Comparison of ENCODE assay signal across 1 cellular context in genomic region chr16:21526923-21527807, GRCh38.
TF ChIP-seq lines count a peak whose summit lies in the region.

No MANE protein-coding gene starts in this region.

TF ChIP-seq in GM23338, 12 proteins besides CTCF, POLR2A, EP300 and RAD21 (continued from another document):
- TF ChIP-seq ZNF462 (CRISPR knock-in tag; IDR thresholded peaks at IDR 0.05) (no peak), JUNB (IDR thresholded peaks at IDR 0.05; ENCODE audit: unreplicated experiment) (no peak), ZNF331 (CRISPR knock-in tag; IDR thresholded peaks at IDR 0.05; ENCODE audit: low read depth) (no peak), STAT1 (IDR thresholded peaks at IDR 0.05; ENCODE audit: unreplicated experiment) (no peak), ZNF114 (CRISPR knock-in tag; IDR thresholded peaks at IDR 0.05) (no peak)
- TF ChIP-seq, protein P1, sequence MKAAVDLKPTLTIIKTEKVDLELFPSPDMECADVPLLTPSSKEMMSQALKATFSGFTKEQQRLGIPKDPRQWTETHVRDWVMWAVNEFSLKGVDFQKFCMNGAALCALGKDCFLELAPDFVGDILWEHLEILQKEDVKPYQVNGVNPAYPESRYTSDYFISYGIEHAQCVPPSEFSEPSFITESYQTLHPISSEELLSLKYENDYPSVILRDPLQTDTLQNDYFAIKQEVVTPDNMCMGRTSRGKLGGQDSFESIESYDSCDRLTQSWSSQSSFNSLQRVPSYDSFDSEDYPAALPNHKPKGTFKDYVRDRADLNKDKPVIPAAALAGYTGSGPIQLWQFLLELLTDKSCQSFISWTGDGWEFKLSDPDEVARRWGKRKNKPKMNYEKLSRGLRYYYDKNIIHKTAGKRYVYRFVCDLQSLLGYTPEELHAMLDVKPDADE (IDR thresholded peaks at IDR 0.05): no peak
TF ChIP-seq in GM23338: peak in this region for 0.
